In genomic region chr17:78999056-78999768, GRCh38 we compare ENCODE assay signal across 2 cellular contexts.
TF ChIP-seq lines count a peak whose summit lies in the region.

No MANE protein-coding gene starts in this region.

TF ChIP-seq in SK-N-SH, 30 proteins besides CTCF, POLR2A, EP300 and RAD21:
- TF ChIP-seq TCF12 (IDR thresholded peaks at IDR 0.05) (no peak), JUND (IDR thresholded peaks at IDR 0.05) (no peak), RCOR1 (IDR thresholded peaks at IDR 0.05; ENCODE audit: low read length) (no peak), ELF1 (IDR thresholded peaks at IDR 0.05) (no peak), POLR2AphosphoS5 (IDR thresholded peaks at IDR 0.05; ENCODE audit: low read depth, low read length) (no peak), FOXJ3 (CRISPR knock-in tag; IDR thresholded peaks at IDR 0.05) (no peak), SIN3A (IDR thresholded peaks at IDR 0.05; ENCODE audit: borderline replicate concordance, low read depth, low read length) (no peak), REST (IDR thresholded peaks at IDR 0.05; ENCODE audit: low read depth, low read length) (no peak), EZH2phosphoT487 (IDR thresholded peaks at IDR 0.05; ENCODE audit: borderline replicate concordance, low read depth) (no peak), MAX (IDR thresholded peaks at IDR 0.05; ENCODE audit: low read depth) (no peak), CHD2 (IDR thresholded peaks at IDR 0.05; ENCODE audit: low read length, partially characterized antibody) (no peak), IRF3 (IDR thresholded peaks at IDR 0.05; ENCODE audit: low read depth, low read length) (no peak), USF1 (IDR thresholded peaks at IDR 0.05; ENCODE audit: borderline replicate concordance, low read depth) (no peak), USF2 (IDR thresholded peaks at IDR 0.05; ENCODE audit: borderline replicate concordance, low read depth, low read length) (no peak), FOXM1 (IDR thresholded peaks at IDR 0.05; ENCODE audit: low read depth) (no peak), YY1 (IDR thresholded peaks at IDR 0.05; ENCODE audit: low read depth) (no peak), RFX5 (IDR thresholded peaks at IDR 0.05; ENCODE audit: low read length) (no peak)

TF ChIP-seq in SK-N-SH treated with all-trans-retinoic acid at 6 μM for 48 hours, 23 proteins besides CTCF, POLR2A, EP300 and RAD21:
- TF ChIP-seq ZFP30 (CRISPR knock-in tag; IDR thresholded peaks at IDR 0.05) (no peak), TCF4 (CRISPR knock-in tag; IDR thresholded peaks at IDR 0.05; ENCODE audit: borderline replicate concordance) (no peak), ZNF70 (CRISPR knock-in tag; IDR thresholded peaks at IDR 0.05) (no peak), CSRNP3 (CRISPR knock-in tag; IDR thresholded peaks at IDR 0.05) (no peak), ESRRG (CRISPR knock-in tag; IDR thresholded peaks at IDR 0.05) (no peak), ARNTL (CRISPR knock-in tag; IDR thresholded peaks at IDR 0.05; ENCODE audit: borderline replicate concordance, low read depth) (no peak), POU6F1 (CRISPR knock-in tag; IDR thresholded peaks at IDR 0.05; ENCODE audit: borderline replicate concordance, low read depth) (no peak), TOX (CRISPR knock-in tag; IDR thresholded peaks at IDR 0.05; ENCODE audit: borderline replicate concordance) (no peak), CSDC2 (CRISPR knock-in tag; IDR thresholded peaks at IDR 0.05) (no peak), CREB5 (CRISPR knock-in tag; IDR thresholded peaks at IDR 0.05; ENCODE audit: low read depth) (no peak)
